ENCODE assay signal across 13 cellular contexts in genomic region chr13:113845723-113846638, GRCh38. TPM values are rescaled to one million over a fixed set of nuclear protein-coding genes. Genes with fewer than 3 reads are reported as not detected.
DNase-seq lines count a peak whose midpoint lies in the region; ATAC-seq and TF ChIP-seq lines count a peak whose summit lies in the region.
"Had no signal": no experiment of that assay in that cellular context is flagged by ENCODE, and none has a peak within 500 bp of the region (broad histone marks: within the 10 kb centered on the region; RNA-seq: fewer than 3 reads in every experiment).

No MANE protein-coding gene starts in this region.

- peaks cover 0 to 5% of the 10 kb centered on the region in 2 donors for H3K36me3 Mint-ChIP-seq in activated T-cell treated with anti-CD3 and anti-CD28 coated beads, Interleukin-2, amount 50 U/mL, for 72 hours (ENCODE audit: insufficient read depth in 2 of 2)
- H3K36me3 Mint-ChIP-seq in stimulated activated naive B cell treated with anti-CD40 and anti-IgM and Interleukin-4, amounts not matched to agents 10 μg/mL and 1 μg/mL and 100 μg/mL, for 72 hours = peaks cover 40 to 56% of the 10 kb centered on the region in 2 donors

- no peak overlapping the region for H3K4me3 ChIP-seq in SJCRH30
- H3K4me3 ChIP-seq in BE2C (ENCODE audit: low read depth, low read length) = no peak overlapping the region

- H3K4me1 Mint-ChIP-seq in activated T-cell treated with anti-CD3 and anti-CD28 coated beads, Interleukin-2, amount 50 U/mL, for 72 hours (ENCODE audit: low read depth) = peaks cover 26% of the 10 kb centered on the region
- H3K4me1 Mint-ChIP-seq in stimulated activated naive B cell treated with anti-CD40 and anti-IgM and Interleukin-4, amounts not matched to agents 10 μg/mL and 1 μg/mL and 100 μg/mL, for 72 hours = peaks cover 9 to 18% of the 10 kb centered on the region in 2 donors

- no peak for DNase-seq in activated T-cell treated with anti-CD3 and anti-CD28 coated beads, Interleukin-2, amount 50 U/mL, for 72 hours
- DNase-seq in activated T-cell treated with anti-CD3 and anti-CD28 coated beads, Interleukin-2, amount 50 U/mL, for 1 hour = no peak
- DNase-seq in SJCRH30 (peak; percentile 26 to 35), islet precursor cell (peak; percentile 40), HuH-7.5 (ENCODE audit: low spot score) (no peak), BE2C (no peak)
- DNase-seq in stimulated activated naive B cell treated with anti-CD40 and anti-IgM and Interleukin-4, amounts not matched to agents 10 μg/mL and 1 μg/mL and 100 μg/mL, for 72 hours = no peak
- DNase-seq: DMS153, mesendoderm, NCI-H1092, NCI-H226 had no signal

- no peak for TF ChIP-seq CTCF in BE2C (IDR thresholded peaks at IDR 0.05; ENCODE audit: low read depth, low read length)

- H3K36me3 ChIP-seq in SJCRH30 = no peaks in the 10 kb centered on the region
- H3K36me3 ChIP-seq in BE2C = no peaks in the 10 kb centered on the region

- peak; percentile 21 to 55 for ATAC-seq in activated T-cell treated with anti-CD3 and anti-CD28 coated beads, Interleukin-2, amount 50 U/mL, for 72 hours (replicated peaks in 1 of 2)
- no peak for ATAC-seq in stimulated activated naive B cell treated with anti-CD40 and anti-IgM and Interleukin-4, amounts not matched to agents 10 μg/mL and 1 μg/mL and 100 μg/mL, for 72 hours (replicated peaks)
- no peak for ATAC-seq in GM18502 (IDR thresholded peaks at IDR 0.05; ENCODE audit: poor library complexity, unreplicated experiment)

- H3K27ac ChIP-seq in SJCRH30 = no peak overlapping the region

- H3K9me3 ChIP-seq in SJCRH30 (replicated peaks) = 0 out of 2 replicates have a peak, but pooled peaks cover 4% of the 10 kb centered on the region
- H3K9me3 ChIP-seq in BE2C = no peaks in the 10 kb centered on the region

- H3K4me1 ChIP-seq in SJCRH30 (peaks cover 4% of the 10 kb centered on the region; the same call in 1 of the 2 replicates), BE2C (no peaks in the 10 kb centered on the region)

- H3K27me3 ChIP-seq in SJCRH30 (no peaks in the 10 kb centered on the region), BE2C (no peaks in the 10 kb centered on the region)

- peak overlapping the region; percentile 51 for H3K27ac Mint-ChIP-seq in activated T-cell treated with anti-CD3 and anti-CD28 coated beads, Interleukin-2, amount 50 U/mL, for 72 hours
- H3K27ac Mint-ChIP-seq in stimulated activated naive B cell treated with anti-CD40 and anti-IgM and Interleukin-4, amounts not matched to agents 10 μg/mL and 1 μg/mL and 100 μg/mL, for 72 hours = peak overlapping the region; percentile 69
- H3K27ac Mint-ChIP-seq: progenitor cell of endocrine pancreas had no signal

- H3K4me3 Mint-ChIP-seq in activated T-cell treated with anti-CD3 and anti-CD28 coated beads, Interleukin-2, amount 50 U/mL, for 72 hours = peak overlapping the region; percentile 67 to 72
- no peak overlapping the region for H3K4me3 Mint-ChIP-seq in stimulated activated naive B cell treated with anti-CD40 and anti-IgM and Interleukin-4, amounts not matched to agents 10 μg/mL and 1 μg/mL and 100 μg/mL, for 72 hours

- H3K9me3 Mint-ChIP-seq in activated T-cell treated with anti-CD3 and anti-CD28 coated beads, Interleukin-2, amount 50 U/mL, for 72 hours = peaks cover 3% of the 10 kb centered on the region in 2 donors
- H3K9me3 Mint-ChIP-seq in stimulated activated naive B cell treated with anti-CD40 and anti-IgM and Interleukin-4, amounts not matched to agents 10 μg/mL and 1 μg/mL and 100 μg/mL, for 72 hours = no peaks in the 10 kb centered on the region

- peaks cover 12% of the 10 kb centered on the region for H3K27me3 Mint-ChIP-seq in activated T-cell treated with anti-CD3 and anti-CD28 coated beads, Interleukin-2, amount 50 U/mL, for 72 hours (ENCODE audit: low read depth)
- peaks cover 0 to 22% of the 10 kb centered on the region in 2 donors for H3K27me3 Mint-ChIP-seq in stimulated activated naive B cell treated with anti-CD40 and anti-IgM and Interleukin-4, amounts not matched to agents 10 μg/mL and 1 μg/mL and 100 μg/mL, for 72 hours
- H3K27me3 Mint-ChIP-seq: progenitor cell of endocrine pancreas had no signal

RNA-seq across cellular contexts. Expression of gene GAS6, which starts 17.9 kb away (rescaled TPM):
- total RNA-seq in activated T-cell treated with anti-CD3 and anti-CD28 coated beads, Interleukin-2, amount 50 U/mL, for 72 hours = 1 to 10 TPM in 1 of 2 donors, under 1 TPM in 1; 0.46 to 1.5 TPM
- 0.10 and 0.14 TPM in 2 replicates for total RNA-seq in SJCRH30 (2014; rRNA removed; shearing (Covaris generic))
- 9.9 TPM for polyA plus RNA-seq in BE2C (2012; ENCODE audit: insufficient read depth, insufficient read length, low read depth)

Comparison
In these comparisons a context has a peak if more than half of its experiments do, and no peak if none do; other contexts are left out.
1. ATAC-seq: peak in activated T-cell treated with anti-CD3 and anti-CD28 coated beads, Interleukin-2, amount 50 U/mL, for 72 hours (2 of 2); none in stimulated activated naive B cell treated with anti-CD40 and anti-IgM and Interleukin-4, amounts not matched to agents 10 μg/mL and 1 μg/mL and 100 μg/mL, for 72 hours (0 of 2) and GM18502 (single experiment).
2. DNase-seq: peak in SJCRH30 (2 of 2) and islet precursor cell (single experiment); none in activated T-cell treated with anti-CD3 and anti-CD28 coated beads, Interleukin-2, amount 50 U/mL, for 72 hours (0 of 2), activated T-cell treated with anti-CD3 and anti-CD28 coated beads, Interleukin-2, amount 50 U/mL, for 1 hour (single experiment), stimulated activated naive B cell treated with anti-CD40 and anti-IgM and Interleukin-4, amounts not matched to agents 10 μg/mL and 1 μg/mL and 100 μg/mL, for 72 hours (single experiment), HuH-7.5 (single experiment) and BE2C (single experiment).
3. H3K4me3 Mint-ChIP-seq: peak in activated T-cell treated with anti-CD3 and anti-CD28 coated beads, Interleukin-2, amount 50 U/mL, for 72 hours (2 of 2); none in stimulated activated naive B cell treated with anti-CD40 and anti-IgM and Interleukin-4, amounts not matched to agents 10 μg/mL and 1 μg/mL and 100 μg/mL, for 72 hours (0 of 2).